ENCODE assay signal across 19 cellular contexts in genomic region chr5:143593723-143594122, GRCh38.
DNase-seq lines count a peak whose midpoint lies in the region; ATAC-seq and TF ChIP-seq lines count a peak whose summit lies in the region.
"Had no signal": no experiment of that assay in that cellular context is flagged by ENCODE, and none has a peak within 500 bp of the region (broad histone marks: within the 10 kb centered on the region; RNA-seq: fewer than 3 reads in every experiment).

No MANE protein-coding gene starts in this region.

- H3K4me3 Mint-ChIP-seq in memory B cell = no peak overlapping the region
- H3K4me3 Mint-ChIP-seq in stimulated activated memory B cell treated with anti-CD40 and anti-IgM and Interleukin-4, amounts not matched to agents 10 μg/mL and 1 μg/mL and 100 μg/mL, for 72 hours = no peak overlapping the region
- H3K4me3 Mint-ChIP-seq: activated naive CD8-positive, alpha-beta T cell treated with anti-CD3 and anti-CD28 coated beads, Interleukin-2, amount 10 ng/mL, durations not matched to agents 7 days and 5 days; CD4-positive, CD25-positive, alpha-beta regulatory T cell had no signal

- no peak overlapping the region for H3K27ac ChIP-seq in PC-9
- H3K27ac ChIP-seq: tibial artery had no signal

- no peaks in the 10 kb centered on the region for H3K36me3 ChIP-seq in PC-9 (ENCODE audit: low read depth)
- H3K36me3 ChIP-seq: tibial artery had no signal

- CTCF ChIA-PET in PC-9 (lab: Charles Lee) = interaction anchor here (0.5 kb wide), 1 partner anchor 750 kb away, joined by 8 read pairs; no protein-coding TSS in a partner anchor
- CTCF ChIA-PET in HEK293T (lab: Yijun Ruan, JAX) = no interaction called here

- no peaks in the 10 kb centered on the region for H3K27me3 ChIP-seq in PC-9 (ENCODE audit: insufficient read depth, low read depth)
- H3K27me3 ChIP-seq: tibial artery had no signal

- no peak overlapping the region for H3K27ac Mint-ChIP-seq in memory B cell
- H3K27ac Mint-ChIP-seq in stimulated activated memory B cell treated with anti-CD40 and anti-IgM and Interleukin-4, amounts not matched to agents 10 μg/mL and 1 μg/mL and 100 μg/mL, for 72 hours = no peak overlapping the region
- H3K27ac Mint-ChIP-seq: activated naive CD8-positive, alpha-beta T cell treated with anti-CD3 and anti-CD28 coated beads, Interleukin-2, amount 10 ng/mL, durations not matched to agents 7 days and 5 days; CD4-positive, CD25-positive, alpha-beta regulatory T cell had no signal

- H3F3A ChIP-seq in PC-9 (ENCODE audit: insufficient read depth, low read depth) = peaks cover 23% of the 10 kb centered on the region

- H3K36me3 Mint-ChIP-seq in memory B cell = no peaks in the 10 kb centered on the region
- no peaks in the 10 kb centered on the region for H3K36me3 Mint-ChIP-seq in stimulated activated memory B cell treated with anti-CD40 and anti-IgM and Interleukin-4, amounts not matched to agents 10 μg/mL and 1 μg/mL and 100 μg/mL, for 72 hours
- H3K36me3 Mint-ChIP-seq: activated naive CD8-positive, alpha-beta T cell treated with anti-CD3 and anti-CD28 coated beads, Interleukin-2, amount 10 ng/mL, durations not matched to agents 7 days and 5 days; CD4-positive, CD25-positive, alpha-beta regulatory T cell had no signal

- ATAC-seq in GM21390 (IDR thresholded peaks at IDR 0.05; ENCODE audit: unreplicated experiment) (peak; percentile 41), HG03432 (IDR thresholded peaks at IDR 0.05; ENCODE audit: unreplicated experiment) (peak; percentile 46), memory B cell (ENCODE audit: low read depth) (peak; percentile 34)
- no peak for ATAC-seq in stimulated activated memory B cell treated with anti-CD40 and anti-IgM and Interleukin-4, amounts not matched to agents 10 μg/mL and 1 μg/mL and 100 μg/mL, for 72 hours
- ATAC-seq: SK-N-SH treated with all-trans-retinoic acid at 6 μM for 48 hours had no signal

- no peaks in the 10 kb centered on the region for H3K79me2 ChIP-seq in PC-9 (ENCODE audit: low read depth)

- no peaks in the 10 kb centered on the region for H3K27me3 Mint-ChIP-seq in memory B cell
- no peaks in the 10 kb centered on the region for H3K27me3 Mint-ChIP-seq in stimulated activated memory B cell treated with anti-CD40 and anti-IgM and Interleukin-4, amounts not matched to agents 10 μg/mL and 1 μg/mL and 100 μg/mL, for 72 hours
- H3K27me3 Mint-ChIP-seq: CD4-positive, CD25-positive, alpha-beta regulatory T cell had no signal

- no peak overlapping the region for H3K4me3 ChIP-seq in PC-9
- H3K4me3 ChIP-seq: tibial artery had no signal

- no peaks in the 10 kb centered on the region for H3K9me3 ChIP-seq in PC-9 (ENCODE audit: insufficient read depth, low read depth)
- H3K9me3 ChIP-seq: tibial artery had no signal

- POLR2A ChIA-PET in PC-9 (lab: Charles Lee; ENCODE audit: unreplicated experiment) = no interaction called here
- POLR2A ChIA-PET in HEK293T (lab: Yijun Ruan, JAX) = interaction anchor here (1.5 kb wide), 1 partner anchor 19 kb away, joined by 3 read pairs; no protein-coding TSS in a partner anchor

- no peak overlapping the region for H3K4me2 ChIP-seq in PC-9

- H4K20me1 ChIP-seq in PC-9 (ENCODE audit: insufficient read depth) = no peaks in the 10 kb centered on the region

- DNase-seq in NCI-H1105 treated with DMSO at 0.1 percent for 48 hours (lab: John Stamatoyannopoulos, UW) = peak; percentile 12
- DNase-seq in NCI-H1105 (lab: John Stamatoyannopoulos, UW) = no peak
- no peak for DNase-seq in memory B cell (ENCODE audit: low spot score in 2 of 2)
- no peak for DNase-seq in PC-9
- no peak for DNase-seq in HEK293T (ENCODE audit: extremely low spot score)
- DNase-seq: 8988T; activated CD4-positive, alpha-beta T cell treated with anti-CD3 and anti-CD28 coated beads, Interleukin-2, amount 50 U/mL, for 48 hours; activated naive CD8-positive, alpha-beta T cell treated with anti-CD3 and anti-CD28 coated beads, Interleukin-2, amount 10 ng/mL, durations not matched to agents 7 days and 5 days; activated T-cell treated with anti-CD3 and anti-CD28 coated beads, Interleukin-2, amount 50 U/mL, for 48 hours; CD4-positive, CD25-positive, alpha-beta regulatory T cell; H7; kidney glomerular epithelial cell; occipital lobe; stimulated activated CD4-positive, alpha-beta T cell treated with anti-CD3 and anti-CD28 coated beads, Interleukin-4, amount 100 ng/mL, for 24 hours; tibial artery had no signal

- no TSS peak for BruUV-seq in PC-9 (replicated peaks; lab: Mats Ljungman, UMichigan)

- H3K9me2 ChIP-seq in PC-9 (ENCODE audit: insufficient read depth) = no peaks in the 10 kb centered on the region

- peaks cover 18% of the 10 kb centered on the region for H3K4me1 Mint-ChIP-seq in memory B cell
- H3K4me1 Mint-ChIP-seq in stimulated activated memory B cell treated with anti-CD40 and anti-IgM and Interleukin-4, amounts not matched to agents 10 μg/mL and 1 μg/mL and 100 μg/mL, for 72 hours = peaks cover 34% of the 10 kb centered on the region

- H2AFZ ChIP-seq in PC-9 = no peak overlapping the region

- no peak for TF ChIP-seq CTCF in PC-9 (conservative IDR thresholded peaks at IDR 0.05)

- intact Hi-C loops in PC-9 (cut with micrococcal nuclease; ENCODE audit: unreplicated experiment) = no loop called here

- H3K9me3 Mint-ChIP-seq in memory B cell = no peaks in the 10 kb centered on the region
- H3K9me3 Mint-ChIP-seq in stimulated activated memory B cell treated with anti-CD40 and anti-IgM and Interleukin-4, amounts not matched to agents 10 μg/mL and 1 μg/mL and 100 μg/mL, for 72 hours = no peaks in the 10 kb centered on the region

- H3K4me1 ChIP-seq in PC-9 (replicated peaks; ENCODE audit: insufficient read depth) = peaks cover 29% of the 10 kb centered on the region
- H3K4me1 ChIP-seq: tibial artery had no signal

TF ChIP-seq in HEK293T, 16 proteins besides CTCF, POLR2A, EP300 and RAD21:
- no peak for TF ChIP-seq ZNF384 (IDR thresholded peaks at IDR 0.05)
- TF ChIP-seq SP1 (IDR thresholded peaks at IDR 0.05) = no peak
- no peak for TF ChIP-seq LEF1 (IDR thresholded peaks at IDR 0.05; ENCODE audit: borderline replicate concordance)
- TF ChIP-seq FOXA1 (IDR thresholded peaks at IDR 0.05) = no peak
- TF ChIP-seq SUZ12 (IDR thresholded peaks at IDR 0.05) = no peak
- no peak for TF ChIP-seq TARDBP (IDR thresholded peaks at IDR 0.05)
- TF ChIP-seq BHLHE40 (IDR thresholded peaks at IDR 0.05; ENCODE audit: borderline replicate concordance) = no peak
- TF ChIP-seq CTBP1 (IDR thresholded peaks at IDR 0.05; ENCODE audit: borderline replicate concordance) = no peak
- TF ChIP-seq L3MBTL2 (conservative IDR thresholded peaks at IDR 0.05) = no peak
- no peak for TF ChIP-seq ARNT (IDR thresholded peaks at IDR 0.05)
- TF ChIP-seq PKNOX1 (IDR thresholded peaks at IDR 0.05) = no peak
- TF ChIP-seq FOXM1 (IDR thresholded peaks at IDR 0.05; ENCODE audit: borderline replicate concordance) = no peak
- no peak for TF ChIP-seq FOXK2 (IDR thresholded peaks at IDR 0.05)
